14 cellular contexts compared by ENCODE assay signal in genomic region chr11:14411818-14412217, GRCh38. TPM values are rescaled to one million over a fixed set of nuclear protein-coding genes. Genes with fewer than 3 reads are reported as not detected.
DNase-seq lines count a peak whose midpoint lies in the region; ATAC-seq and TF ChIP-seq lines count a peak whose summit lies in the region.
"Had no signal": no experiment of that assay in that cellular context is flagged by ENCODE, and none has a peak within 500 bp of the region (broad histone marks: within the 10 kb centered on the region; RNA-seq: fewer than 3 reads in every experiment).

No MANE protein-coding gene starts in this region.

- H3K27me3 ChIP-seq in PC-3 (ENCODE audit: low read length), result no peaks in the 10 kb centered on the region
- H3K27me3 ChIP-seq: upper lobe of right lung had no signal

- peaks cover 49 to 52% of the 10 kb centered on the region in 2 donors for H3K4me1 Mint-ChIP-seq in natural killer cell
- H3K4me1 Mint-ChIP-seq in type B pancreatic cell (ENCODE audit: unreplicated experiment), result no peaks in the 10 kb centered on the region

- H3K4me1 ChIP-seq in PC-3 (ENCODE audit: insufficient read depth, low read length), result peaks cover 53% of the 10 kb centered on the region
- H3K4me1 ChIP-seq: upper lobe of right lung had no signal

- H3K9me2 ChIP-seq in PC-3 (replicated peaks; ENCODE audit: low read length), result no peaks in the 10 kb centered on the region

- no peaks in the 10 kb centered on the region for H3F3A ChIP-seq in PC-3 (ENCODE audit: low read length, unreplicated experiment)

- ATAC-seq in PC-3, result peak; percentile 90
- ATAC-seq in esophagus mucosa, result peak; percentile 69
- no peak for ATAC-seq in natural killer cell
- no peak for ATAC-seq in HG03045 (IDR thresholded peaks at IDR 0.05; ENCODE audit: unreplicated experiment)
- ATAC-seq: T-cell, upper lobe of right lung had no signal

- H3K27me3 Mint-ChIP-seq in natural killer cell (ENCODE audit: low read depth in 2 of 2), result no peaks in the 10 kb centered on the region
- H3K27me3 Mint-ChIP-seq in type B pancreatic cell, result peaks cover 6% of the 10 kb centered on the region
- H3K27me3 Mint-ChIP-seq: T-cell had no signal

- H3K9me3 Mint-ChIP-seq in natural killer cell (no peaks in the 10 kb centered on the region), type B pancreatic cell (no peaks in the 10 kb centered on the region)
- H3K9me3 Mint-ChIP-seq: CD4-positive, CD25-positive, alpha-beta regulatory T cell; T-cell had no signal

- peak overlapping the region; percentile 94 to 95 for H3K27ac Mint-ChIP-seq in natural killer cell
- H3K27ac Mint-ChIP-seq in type B pancreatic cell, result no peak overlapping the region
- H3K27ac Mint-ChIP-seq: CD4-positive, CD25-positive, alpha-beta regulatory T cell; T-cell had no signal

- no peak for TF ChIP-seq CTCF in AG09309 (IDR thresholded peaks at IDR 0.05; ENCODE audit: control insufficient read depth, insufficient read depth, low read depth, low read length, missing control alignments)
- no peak for TF ChIP-seq CTCF in PC-3 (conservative IDR thresholded peaks at IDR 0.05; ENCODE audit: low read depth, low read length)
- TF ChIP-seq CTCF in natural killer cell (IDR thresholded peaks at IDR 0.05), result no peak
- TF ChIP-seq CTCF in type B pancreatic cell (conservative IDR thresholded peaks at IDR 0.05), result no peak

- no peaks in the 10 kb centered on the region for H3K36me3 ChIP-seq in PC-3 (ENCODE audit: low read depth, low read length)
- H3K36me3 ChIP-seq: upper lobe of right lung had no signal

- no peaks in the 10 kb centered on the region for H3K36me3 Mint-ChIP-seq in natural killer cell
- H3K36me3 Mint-ChIP-seq in type B pancreatic cell, result no peaks in the 10 kb centered on the region
- H3K36me3 Mint-ChIP-seq: CD4-positive, CD25-positive, alpha-beta regulatory T cell; T-cell had no signal

- POLR2A ChIA-PET in PC-3 (lab: Charles Lee; ENCODE audit: unreplicated experiment), result no interaction called here

- no peaks in the 10 kb centered on the region for H3K9me3 ChIP-seq in PC-3 (ENCODE audit: low read length)
- H3K9me3 ChIP-seq: upper lobe of right lung had no signal

- intact Hi-C loops in PC-3 (cut with micrococcal nuclease), result loop anchor here (2.0 kb wide), 1 partner anchor 53 kb away; the partner anchor contains the start of gene RRAS2
- intact Hi-C loops in natural killer cell (cut with micrococcal nuclease), result no loop called here

- H3K4me3 Mint-ChIP-seq in natural killer cell (no peak overlapping the region), type B pancreatic cell (no peak overlapping the region)
- H3K4me3 Mint-ChIP-seq: CD4-positive, CD25-positive, alpha-beta regulatory T cell; T-cell had no signal

- H3K4me2 ChIP-seq in PC-3 (ENCODE audit: low read length), result peak overlapping the region; percentile 69
- H3K4me2 ChIP-seq: KMS-11 had no signal

- DNase-seq in AG09309 (ENCODE audit: low read depth) (peak; percentile 75), PC-3 (peak; percentile 93), natural killer cell (no peak), type B pancreatic cell (ENCODE audit: extremely low spot score, unreplicated experiment) (no peak), globus pallidus (ENCODE audit: low spot score) (no peak)
- no peak for DNase-seq in activated CD8-positive, alpha-beta memory T cell treated with anti-CD3 and anti-CD28 coated beads, Interleukin-2, amount 50 U/mL, for 4 hours
- DNase-seq: CD4-positive, CD25-positive, alpha-beta regulatory T cell; hippocampal formation; NCI-H69; T-cell; upper lobe of right lung had no signal

- peak overlapping the region; percentile 69 for H3K27ac ChIP-seq in PC-3 (ENCODE audit: low read length)
- H3K27ac ChIP-seq: KMS-11, upper lobe of right lung had no signal

- H4K20me1 ChIP-seq in PC-3 (ENCODE audit: low read length), result no peaks in the 10 kb centered on the region

- no peaks in the 10 kb centered on the region for H3K79me2 ChIP-seq in PC-3 (ENCODE audit: low read length)

- no peak overlapping the region for H3K4me3 ChIP-seq in AG09309 (ENCODE audit: control insufficient read depth, low read depth, low read length)
- no peak overlapping the region for H3K4me3 ChIP-seq in PC-3 (ENCODE audit: low read length)
- H3K4me3 ChIP-seq: upper lobe of right lung had no signal

- no peak overlapping the region for H2AFZ ChIP-seq in PC-3 (ENCODE audit: low read length)

- CTCF ChIA-PET in PC-3 (lab: Charles Lee), result interaction anchor here (1.5 kb wide), 1 partner anchor 104 kb away, joined by 4 read pairs; no protein-coding TSS in a partner anchor

- H3K9ac ChIP-seq in PC-3 (ENCODE audit: low read length), result no peak overlapping the region; the same call in 1 of the 2 replicates
- H3K9ac ChIP-seq: KMS-11 had no signal

- BruUV-seq in PC-3 (replicated peaks; lab: Mats Ljungman, UMichigan), result no TSS peak

RNA-seq across cellular contexts. Expression of gene RRAS2, which starts 52.8 kb away (rescaled TPM):
- total RNA-seq in PC-3 (2014; rRNA removed), result 58.6 and 59.7 TPM in 2 replicates
- 24.4 TPM for total RNA-seq in esophagus mucosa
- total RNA-seq in natural killer cell, result 10 to 100 TPM; 62.1 to 86.7 (median 69.6) TPM
- 36.0 and 41.2 TPM in 2 replicates for total RNA-seq in type B pancreatic cell (ENCODE audit: low replicate concordance)

Comparison
In these comparisons a context has a peak if more than half of its experiments do, and no peak if none do; other contexts are left out.
1. DNase-seq: peak in AG09309 (single experiment) and PC-3 (single experiment); none in natural killer cell (single experiment), activated CD8-positive, alpha-beta memory T cell treated with anti-CD3 and anti-CD28 coated beads, Interleukin-2, amount 50 U/mL, for 4 hours (single experiment), type B pancreatic cell (single experiment) and globus pallidus (single experiment).
2. ATAC-seq: peak in PC-3 (single experiment) and esophagus mucosa (single experiment); none in natural killer cell (0 of 3) and HG03045 (single experiment).